ENCODE assay signal across 15 cellular contexts in genomic region chr20:11178946-11179654, GRCh38.
DNase-seq lines count a peak whose midpoint lies in the region; ATAC-seq and TF ChIP-seq lines count a peak whose summit lies in the region.
"Had no signal": no experiment of that assay in that cellular context is flagged by ENCODE, and none has a peak within 500 bp of the region (broad histone marks: within the 10 kb centered on the region; RNA-seq: fewer than 3 reads in every experiment).

No MANE protein-coding gene starts in this region.

- H3K4me1 Mint-ChIP-seq in chondrocyte (ENCODE audit: low read depth): peaks cover 43% of the 10 kb centered on the region
- H3K4me1 Mint-ChIP-seq in stimulated activated effector memory CD8-positive, alpha-beta T cell treated with anti-CD3 and anti-CD28 coated beads, Interleukin-12 subunit alpha, Interleukin-12 subunit beta, amount 100 ng/mL, for 72 hours: no peaks in the 10 kb centered on the region
- H3K4me1 Mint-ChIP-seq: CD4-positive, CD25-positive, alpha-beta regulatory T cell; naive B cell had no signal

- no peak overlapping the region for H3K23ac ChIP-seq in mesenchymal stem cell (ENCODE audit: low read length in 2 of 2)

- no peak overlapping the region for H2BK5ac ChIP-seq in mesenchymal stem cell (ENCODE audit: low read depth, low read length, poor library complexity, severe bottlenecking)

- no peaks in the 10 kb centered on the region for H3K79me1 ChIP-seq in mesenchymal stem cell (replicated peaks; ENCODE audit: low read length, poor library complexity, severe bottlenecking)

- H3K18ac ChIP-seq in mesenchymal stem cell (ENCODE audit: low read depth in 1 of 2, low read length in 2 of 2): no peak overlapping the region

- peak overlapping the region; percentile 66 for H3K27ac Mint-ChIP-seq in chondrocyte (ENCODE audit: unreplicated experiment)
- no peak overlapping the region for H3K27ac Mint-ChIP-seq in stimulated activated effector memory CD8-positive, alpha-beta T cell treated with anti-CD3 and anti-CD28 coated beads, Interleukin-12 subunit alpha, Interleukin-12 subunit beta, amount 100 ng/mL, for 72 hours
- H3K27ac Mint-ChIP-seq: CD4-positive, CD25-positive, alpha-beta regulatory T cell; naive B cell had no signal

- no peak overlapping the region for H3K4me2 ChIP-seq in mesenchymal stem cell (ENCODE audit: low read length, poor library complexity, severe bottlenecking)

- no peak overlapping the region for H3K4me3 ChIP-seq in mesenchymal stem cell (ENCODE audit: insufficient read depth in 1 of 2, low read depth in 1 of 2, low read length in 2 of 2)

- H3K27me3 ChIP-seq in mesenchymal stem cell (ENCODE audit: control insufficient read depth in 1 of 2, insufficient read depth in 1 of 2, low read length in 2 of 2): no peaks in the 10 kb centered on the region

- no peak overlapping the region for H2BK15ac ChIP-seq in mesenchymal stem cell (ENCODE audit: low read depth, poor library complexity, severe bottlenecking)

- H3K4me3 Mint-ChIP-seq in chondrocyte (ENCODE audit: unreplicated experiment): no peak overlapping the region
- H3K4me3 Mint-ChIP-seq in stimulated activated effector memory CD8-positive, alpha-beta T cell treated with anti-CD3 and anti-CD28 coated beads, Interleukin-12 subunit alpha, Interleukin-12 subunit beta, amount 100 ng/mL, for 72 hours: no peak overlapping the region
- H3K4me3 Mint-ChIP-seq: CD4-positive, CD25-positive, alpha-beta regulatory T cell; naive B cell had no signal

- H3K36me3 Mint-ChIP-seq in chondrocyte (ENCODE audit: low read depth): no peaks in the 10 kb centered on the region
- no peaks in the 10 kb centered on the region for H3K36me3 Mint-ChIP-seq in stimulated activated effector memory CD8-positive, alpha-beta T cell treated with anti-CD3 and anti-CD28 coated beads, Interleukin-12 subunit alpha, Interleukin-12 subunit beta, amount 100 ng/mL, for 72 hours
- H3K36me3 Mint-ChIP-seq: CD4-positive, CD25-positive, alpha-beta regulatory T cell; naive B cell had no signal

- no peak overlapping the region for H4K8ac ChIP-seq in mesenchymal stem cell (ENCODE audit: low read length)

- H2BK12ac ChIP-seq in mesenchymal stem cell (ENCODE audit: low read length in 2 of 2): no peak overlapping the region

- ATAC-seq in HG03354 (IDR thresholded peaks at IDR 0.05; ENCODE audit: poor library complexity, severe bottlenecking, unreplicated experiment): no peak
- no peak for ATAC-seq in stimulated activated effector memory CD8-positive, alpha-beta T cell treated with anti-CD3 and anti-CD28 coated beads, Interleukin-12 subunit alpha, Interleukin-12 subunit beta, amount 100 ng/mL, for 72 hours

- TF ChIP-seq CTCF in chondrocyte (IDR thresholded peaks at IDR 0.05): peak; percentile 45

- H3K36me3 ChIP-seq in mesenchymal stem cell (ENCODE audit: control insufficient read depth in 1 of 2, insufficient read depth in 2 of 2, low read depth in 1 of 2, low read length in 2 of 2): no peaks in the 10 kb centered on the region

- H4K91ac ChIP-seq in mesenchymal stem cell (ENCODE audit: low read length): no peak overlapping the region

- H3K4ac ChIP-seq in mesenchymal stem cell (ENCODE audit: low read depth in 1 of 2, low read length in 2 of 2): no peak overlapping the region

- H3K9me3 Mint-ChIP-seq in chondrocyte (ENCODE audit: low read depth): peaks cover 16% of the 10 kb centered on the region
- peaks cover 5% of the 10 kb centered on the region for H3K9me3 Mint-ChIP-seq in stimulated activated effector memory CD8-positive, alpha-beta T cell treated with anti-CD3 and anti-CD28 coated beads, Interleukin-12 subunit alpha, Interleukin-12 subunit beta, amount 100 ng/mL, for 72 hours

- H3K27me3 Mint-ChIP-seq in chondrocyte (ENCODE audit: low read depth): no peaks in the 10 kb centered on the region
- H3K27me3 Mint-ChIP-seq: CD4-positive, CD25-positive, alpha-beta regulatory T cell; naive B cell had no signal

- H3K9ac ChIP-seq in mesenchymal stem cell (ENCODE audit: low read length): no peak overlapping the region

- no peak overlapping the region for H2AFZ ChIP-seq in mesenchymal stem cell (ENCODE audit: low read depth, low read length)

- no peak overlapping the region for H2AK5ac ChIP-seq in mesenchymal stem cell (ENCODE audit: low read length, severe bottlenecking)

- 33% methylated on average over 1 of the region's 3 CpGs for WGBS in mesenchymal stem cell

- DNase-seq in COLO829 (ENCODE audit: low spot score) (peak; percentile 86), LoVo (ENCODE audit: low spot score) (peak; percentile 52), chondrocyte (ENCODE audit: low spot score) (no peak), mesenchymal stem cell (peak; percentile 34), NCI-H2196 treated with DMSO at 0.1 percent for 48 hours (lab: John Stamatoyannopoulos, UW; ENCODE audit: unreplicated experiment) (no peak)
- DNase-seq in effector CD4-positive, alpha-beta T cell: no peak
- no peak for DNase-seq in stimulated activated effector memory CD8-positive, alpha-beta T cell treated with anti-CD3 and anti-CD28 coated beads, Interleukin-12 subunit alpha, Interleukin-12 subunit beta, amount 100 ng/mL, for 72 hours (ENCODE audit: low spot score in 2 of 2)
- DNase-seq: activated CD4-positive, CD25-positive, alpha-beta regulatory T cell treated with anti-CD3 and anti-CD28 coated beads, Interleukin-2, amount 50 U/mL, for 72 hours; activated gamma-delta T cell; CD4-positive, CD25-positive, alpha-beta regulatory T cell; naive B cell; NCI-H2029 treated with DMSO at 0.1 percent for 48 hours; OCI-M1; stimulated activated naive CD4-positive, alpha-beta T cell treated with Interleukin-2 at 50 U/mL for 16 hours had no signal

- H3K9me3 ChIP-seq in mesenchymal stem cell (ENCODE audit: control insufficient read depth, low read length): no peaks in the 10 kb centered on the region

- no peak overlapping the region for H2BK120ac ChIP-seq in mesenchymal stem cell (ENCODE audit: low read depth, low read length)

- no peak overlapping the region for H3K14ac ChIP-seq in mesenchymal stem cell (ENCODE audit: low read length in 2 of 2)

- H3K27ac ChIP-seq in mesenchymal stem cell (ENCODE audit: low read length, poor library complexity, severe bottlenecking): peak overlapping the region; percentile 84

- peaks cover 1% of the 10 kb centered on the region for H3K4me1 ChIP-seq in mesenchymal stem cell (ENCODE audit: control insufficient read depth, insufficient read depth, low read depth, low read length)

Comparison
In these comparisons a context has a peak if more than half of its experiments do, and no peak if none do; other contexts are left out.
1. DNase-seq: peak in COLO829 (single experiment), LoVo (single experiment) and mesenchymal stem cell (single experiment); none in chondrocyte (single experiment), NCI-H2196 treated with DMSO at 0.1 percent for 48 hours (single experiment), effector CD4-positive, alpha-beta T cell (single experiment) and stimulated activated effector memory CD8-positive, alpha-beta T cell treated with anti-CD3 and anti-CD28 coated beads, Interleukin-12 subunit alpha, Interleukin-12 subunit beta, amount 100 ng/mL, for 72 hours (0 of 2).